Comparison of ENCODE assay signal across 8 cellular contexts in the genomic region with DNA sequence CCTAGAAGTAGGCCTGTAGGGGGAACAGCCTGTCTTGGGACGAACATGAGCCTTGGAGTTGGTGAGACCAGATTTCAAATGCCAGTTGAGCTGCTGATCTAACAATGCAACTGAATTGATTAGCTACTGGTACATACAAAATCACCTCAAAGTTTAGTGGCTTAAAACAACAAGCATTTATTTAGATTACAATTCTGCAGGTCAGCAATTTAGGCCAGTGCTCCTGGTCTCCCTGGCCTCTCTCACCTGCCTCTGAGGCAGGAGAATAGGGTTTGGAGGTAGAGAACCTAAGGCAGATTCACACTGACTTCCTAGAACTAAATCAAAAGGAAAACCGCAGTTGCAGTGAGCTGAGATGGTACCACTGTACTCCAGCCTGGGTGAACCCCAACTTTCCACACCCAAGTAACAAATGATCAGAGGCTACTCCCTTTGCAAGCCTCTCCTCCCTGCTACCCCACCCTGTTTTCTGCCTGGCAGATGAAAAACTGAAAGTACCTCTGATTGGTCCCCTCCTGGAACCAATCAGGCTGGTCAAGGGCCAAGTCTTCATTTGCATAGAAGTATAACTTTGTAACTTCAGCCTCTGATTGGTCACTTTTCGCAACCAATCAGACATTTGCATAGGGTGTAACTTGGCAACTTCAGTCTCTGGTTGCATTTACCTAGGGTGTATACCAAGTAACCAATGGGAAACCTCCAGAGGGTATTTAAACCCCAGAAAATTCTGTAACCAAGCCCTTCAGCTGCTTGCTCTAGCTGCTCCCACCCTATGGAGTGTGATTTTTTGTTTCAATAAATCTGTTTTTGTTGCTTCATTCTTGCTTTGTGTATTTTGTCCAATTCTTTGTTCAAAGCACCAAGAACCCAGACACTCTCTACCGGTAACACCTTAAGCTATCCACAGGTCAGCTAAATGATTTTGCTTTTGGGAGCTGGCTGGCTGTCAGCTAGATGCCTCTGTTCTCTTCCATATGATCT. TPM values are rescaled to one million over a fixed set of nuclear protein-coding genes. Genes with fewer than 3 reads are reported as not detected.
A peak's percentile ranks its signal among the peaks of the same experiment; 100 is the strongest.
DNase-seq lines count a peak whose midpoint lies in the region; ATAC-seq and TF ChIP-seq lines count a peak whose summit lies in the region.

No MANE protein-coding gene starts in this region.

- no peak for ATAC-seq in GM21717 (IDR thresholded peaks at IDR 0.05; ENCODE audit: unreplicated experiment)

- H3K9me3 ChIP-seq in cardiac muscle cell (ENCODE audit: low read depth): no peaks in the 10 kb centered on the region

- H3K4me1 ChIP-seq in cardiac muscle cell (ENCODE audit: low read depth): no peaks in the 10 kb centered on the region

- no peak for TF ChIP-seq CTCF in cardiac muscle cell (IDR thresholded peaks at IDR 0.05; ENCODE audit: low read depth, low read length)

- H3K27ac ChIP-seq in cardiac muscle cell (no peak overlapping the region), epithelial cell of prostate (peak overlapping the region; percentile 3)

- H3K36me3 ChIP-seq in cardiac muscle cell: no peaks in the 10 kb centered on the region

- no peak overlapping the region for H3K4me3 ChIP-seq in cardiac muscle cell

- intact Hi-C loops in cardiac septum (cut with DNase I): no loop called here

- DNase-seq in cardiac muscle cell (ENCODE audit: low read depth in 1 of 2, low spot score in 1 of 2) (peak; percentile 7 to 28), cardiac septum (ENCODE audit: low spot score) (no peak), RKO (ENCODE audit: low spot score) (peak; percentile 30), epithelial cell of prostate (ENCODE audit: low read depth, low spot score) (peak; percentile 73), SW 1271 (lab: John Stamatoyannopoulos, UW) (no peak), SKM-1 (lab: John Stamatoyannopoulos, UW; ENCODE audit: unreplicated experiment) (no peak), dermis blood vessel endothelial cell (no peak)

- no peaks in the 10 kb centered on the region for H3K27me3 ChIP-seq in cardiac muscle cell

RNA-seq across cellular contexts. Expression of a gene that starts 8.1 kb away (rescaled TPM):
- total RNA-seq in cardiac muscle cell: 18.9 and 22.6 TPM in 2 replicates
- polyA plus RNA-seq in cardiac muscle cell: 10.9 and 13.7 TPM in 2 replicates
- 30.3 TPM for total RNA-seq in cardiac septum
- total RNA-seq in dermis blood vessel endothelial cell: 37.6 and 39.5 TPM in 2 replicates

Comparison
In these comparisons a context has a peak if more than half of its experiments do, and no peak if none do; other contexts are left out.
1. DNase-seq: peak in cardiac muscle cell (2 of 2), RKO (single experiment) and epithelial cell of prostate (single experiment); none in cardiac septum (single experiment), SW 1271 (0 of 2), SKM-1 (single experiment) and dermis blood vessel endothelial cell (single experiment).